In the genomic region with DNA sequence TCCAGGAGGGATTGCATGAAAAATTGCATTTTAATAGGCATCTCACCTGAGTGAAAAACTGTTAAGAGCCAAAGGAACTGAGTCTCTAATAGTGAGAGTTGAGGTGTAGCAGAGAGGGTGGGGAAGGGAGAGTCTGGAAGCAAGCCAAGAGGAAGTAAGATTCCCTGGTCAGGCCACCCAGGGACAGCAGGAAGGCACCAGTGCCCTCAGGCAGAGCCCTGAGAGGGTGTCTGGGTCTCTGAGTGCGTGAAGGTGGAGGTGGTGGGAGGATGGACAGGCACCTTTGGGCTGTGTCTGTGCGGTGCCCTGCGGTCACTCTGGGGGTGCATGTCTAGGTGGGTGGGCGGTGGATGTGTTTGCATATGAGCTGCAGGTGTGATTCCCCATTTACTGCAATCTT, we compare ENCODE assay signal across 21 cellular contexts.
A peak's percentile ranks its signal among the peaks of the same experiment; 100 is the strongest.
DNase-seq lines count a peak whose midpoint lies in the region; ATAC-seq, FAIRE-seq and TF ChIP-seq lines count a peak whose summit lies in the region.
"Had no signal": no experiment of that assay in that cellular context is flagged by ENCODE, and none has a peak within 500 bp of the region (broad histone marks: within the 10 kb centered on the region; RNA-seq: fewer than 3 reads in every experiment).

No MANE protein-coding gene starts in this region.

- H3K9me3 ChIP-seq in SJCRH30 (replicated peaks) (no peaks in the 10 kb centered on the region), pancreas (no peaks in the 10 kb centered on the region), right cardiac atrium (ENCODE audit: control insufficient read depth, low read length) (no peaks in the 10 kb centered on the region)
- H3K9me3 ChIP-seq: ascending aorta, SJSA1 had no signal

- H3K4me1 ChIP-seq in SJCRH30 (peaks cover 38% of the 10 kb centered on the region), pancreas (no peaks in the 10 kb centered on the region), right cardiac atrium (ENCODE audit: control insufficient read depth, insufficient read depth, low read length) (no peaks in the 10 kb centered on the region)

- no peak overlapping the region for H3K27ac ChIP-seq in SJCRH30
- no peak overlapping the region for H3K27ac ChIP-seq in pancreas
- no peak overlapping the region for H3K27ac ChIP-seq in right cardiac atrium (ENCODE audit: low read length)
- H3K27ac ChIP-seq: ascending aorta, SJSA1 had no signal

- ATAC-seq in pancreas = peak in 3 of 4 donors; percentile 32 to 71 (median 38)
- ATAC-seq in HG02610 (IDR thresholded peaks at IDR 0.05; ENCODE audit: unreplicated experiment) = no peak
- ATAC-seq in right cardiac atrium = no peak
- ATAC-seq: activated CD8-positive, alpha-beta T cell treated with anti-CD3 and anti-CD28 coated beads for 36 hours; activated T-cell treated with anti-CD3 and anti-CD28 coated beads, Interleukin-2, amount 50 U/mL, for 4 hours; left cardiac atrium had no signal

- in situ Hi-C loops in GM13977 (cut with MboI; ENCODE audit: low pct_unique_long_range_greater_than_20kb, low sequenced_read_pairs, unreplicated experiment) = no loop called here

- TF ChIP-seq CTCF in pancreas (IDR thresholded peaks at IDR 0.05) (no peak), GM13977 (IDR thresholded peaks at IDR 0.05; ENCODE audit: extremely low read depth, insufficient read depth, missing control alignments) (no peak)

- intact Hi-C loops in pancreas (cut with DNase I) = no loop called here
- intact Hi-C loops in right cardiac atrium (cut with DNase I) = no loop called here

- H3K4me3 ChIP-seq in SJCRH30 = no peak overlapping the region
- H3K4me3 ChIP-seq in pancreas = no peak overlapping the region
- H3K4me3 ChIP-seq in right cardiac atrium (ENCODE audit: low read length) = no peak overlapping the region
- H3K4me3 ChIP-seq: ascending aorta, SJSA1 had no signal

- H3K36me3 ChIP-seq in SJCRH30 (no peaks in the 10 kb centered on the region), pancreas (no peaks in the 10 kb centered on the region)
- H3K36me3 ChIP-seq: ascending aorta, SJSA1 had no signal

- 78 to 87% methylated on average over 4 of the region's 4 CpGs for WGBS in pancreas, 2 donors
- WGBS in right cardiac atrium = 99% methylated on average over 4 of the region's 4 CpGs

- peak; percentile 43 for DNase-seq in NCI-H2196 (lab: John Stamatoyannopoulos, UW; ENCODE audit: unreplicated experiment)
- no peak for DNase-seq in NCI-H2196 treated with DMSO at 0.1 percent for 48 hours (lab: John Stamatoyannopoulos, UW; ENCODE audit: unreplicated experiment)
- DNase-seq in Daoy (ENCODE audit: low read depth) = peak; percentile 39
- DNase-seq in SJCRH30 = peak; percentile 32 to 60
- DNase-seq in pancreas = peak in 1 of 6 donors; percentile 5
- DNase-seq in GM13977 (ENCODE audit: low spot score) = no peak
- DNase-seq in right cardiac atrium = no peak
- DNase-seq: activated B cell treated with CpG ODN at 0.5 μM for 24 hours; activated CD8-positive, alpha-beta T cell treated with anti-CD3 and anti-CD28 coated beads for 36 hours; activated naive CD4-positive, alpha-beta T cell treated with anti-CD3 and anti-CD28 coated beads, Interleukin-2, amount 10 ng/mL, durations not matched to agents 7 days and 5 days; activated T-cell treated with anti-CD3 and anti-CD28 coated beads, Interleukin-2, amount 50 U/mL, for 4 hours; CD4-positive, CD25-positive, alpha-beta regulatory T cell; KBM-7; left cardiac atrium; NCI-H1048; NCI-H524 had no signal

- no peaks in the 10 kb centered on the region for H3K27me3 ChIP-seq in SJCRH30
- H3K27me3 ChIP-seq in pancreas = no peaks in the 10 kb centered on the region
- H3K27me3 ChIP-seq in right cardiac atrium (ENCODE audit: control insufficient read depth, insufficient read depth) = no peaks in the 10 kb centered on the region
- H3K27me3 ChIP-seq: ascending aorta, SJSA1 had no signal

- no peak for FAIRE-seq in pancreas (lab: Jason Lieb, UNC)
- FAIRE-seq: frontal cortex, GM18507 had no signal

Comparison
In these comparisons a context has a peak if more than half of its experiments do, and no peak if none do; other contexts are left out.
1. DNase-seq: peak in NCI-H2196 (single experiment), Daoy (single experiment) and SJCRH30 (2 of 2); none in NCI-H2196 treated with DMSO at 0.1 percent for 48 hours (single experiment), GM13977 (single experiment) and right cardiac atrium (0 of 3).
2. ATAC-seq: peak in pancreas (3 of 4); none in HG02610 (single experiment) and right cardiac atrium (0 of 2).